8 cellular contexts compared by ENCODE assay signal in the genomic region with DNA sequence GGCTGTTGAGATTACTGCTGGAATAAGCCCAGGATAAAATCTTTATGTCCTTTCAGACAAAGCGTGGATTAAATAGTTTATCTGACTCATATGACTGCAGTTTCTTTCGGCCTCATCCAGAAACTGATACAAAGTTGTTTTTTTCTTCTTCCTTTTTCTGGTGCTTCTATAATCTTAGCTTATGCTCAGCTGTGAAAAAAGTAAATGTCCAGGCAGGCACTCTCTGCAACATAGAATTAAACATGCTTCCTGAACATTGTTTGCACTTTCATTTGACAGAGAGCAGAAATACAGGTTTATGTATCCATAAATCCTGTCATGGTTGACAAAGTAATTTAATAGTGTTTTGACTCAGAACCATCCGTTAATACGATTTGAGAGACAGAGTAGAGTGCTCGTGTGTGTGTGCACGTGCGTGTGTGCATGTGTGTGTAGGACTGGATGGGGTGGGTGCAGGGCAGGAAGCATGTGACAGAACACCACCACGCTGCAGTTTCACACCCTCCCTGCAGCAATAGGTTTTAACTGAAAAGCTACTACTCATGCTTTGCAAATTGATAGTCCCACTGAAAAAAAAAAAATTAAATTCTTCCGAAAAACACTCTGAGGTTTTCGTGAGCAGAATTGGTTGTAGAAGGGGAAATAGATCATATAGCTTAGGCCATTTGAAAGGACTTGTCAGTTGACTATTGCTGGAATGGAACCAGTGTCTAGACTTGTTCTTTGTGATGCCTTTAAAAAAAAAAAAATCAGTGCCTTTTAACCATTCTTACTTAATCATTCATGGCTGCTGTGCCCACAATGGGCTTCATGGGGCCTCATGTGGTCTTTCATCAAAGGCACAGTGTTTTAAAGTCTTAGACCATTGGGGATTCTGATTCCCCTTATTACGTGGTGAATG.
DNase-seq lines count a peak whose midpoint lies in the region; ATAC-seq and TF ChIP-seq lines count a peak whose summit lies in the region.

No MANE protein-coding gene starts in this region.

- H3K27me3 ChIP-seq in CD8-positive, alpha-beta memory T cell (ENCODE audit: insufficient read depth, low read length, poor library complexity, severe bottlenecking): no peaks in the 10 kb centered on the region
- H3K27me3 ChIP-seq in SJCRH30 (no peaks in the 10 kb centered on the region), PC-9 (ENCODE audit: insufficient read depth, low read depth) (no peaks in the 10 kb centered on the region)

- H4K20me1 ChIP-seq in PC-9 (ENCODE audit: insufficient read depth): no peaks in the 10 kb centered on the region

- no peak overlapping the region for H2AFZ ChIP-seq in PC-9

- H3K27ac Mint-ChIP-seq in CD8-positive, alpha-beta memory T cell: peak overlapping the region; percentile 14 to 97 (median 60)
- peak overlapping the region; percentile 90 for H3K27ac Mint-ChIP-seq in memory B cell

- peaks cover 36 to 68% (median 51%) of the 10 kb centered on the region in 3 donors for H3K4me1 Mint-ChIP-seq in CD8-positive, alpha-beta memory T cell
- H3K4me1 Mint-ChIP-seq in memory B cell: peaks cover 30% of the 10 kb centered on the region

- POLR2A ChIA-PET in CD8-positive, alpha-beta memory T cell (lab: Charles Lee): interaction anchor here (1.0 to 1.3 kb wide), 3 partner anchors 17 to 139 kb away, joined by 3 to 4 read pairs (median 3); a partner anchor contains a TSS
- POLR2A ChIA-PET in PC-9 (lab: Charles Lee; ENCODE audit: unreplicated experiment): no interaction called here

- H3K4me3 Mint-ChIP-seq in CD8-positive, alpha-beta memory T cell: peak overlapping the region; percentile 14 to 80 (median 79)
- H3K4me3 Mint-ChIP-seq in memory B cell: peak overlapping the region; percentile 80

- no peaks in the 10 kb centered on the region for H3K36me3 ChIP-seq in CD8-positive, alpha-beta memory T cell (ENCODE audit: insufficient read depth, low read length)
- H3K36me3 ChIP-seq in SJCRH30 (no peaks in the 10 kb centered on the region), PC-9 (ENCODE audit: low read depth) (no peaks in the 10 kb centered on the region)

- no peaks in the 10 kb centered on the region for H3K9me2 ChIP-seq in PC-9 (ENCODE audit: insufficient read depth)

- TF ChIP-seq CTCF in PC-9 (conservative IDR thresholded peaks at IDR 0.05): no peak

- no peaks in the 10 kb centered on the region for H3K9me3 Mint-ChIP-seq in CD8-positive, alpha-beta memory T cell
- H3K9me3 Mint-ChIP-seq in memory B cell: no peaks in the 10 kb centered on the region

- H3K36me3 Mint-ChIP-seq in CD8-positive, alpha-beta memory T cell: peaks cover 0 to 3% (median 2%) of the 10 kb centered on the region in 3 donors
- no peaks in the 10 kb centered on the region for H3K36me3 Mint-ChIP-seq in memory B cell

- H3F3A ChIP-seq in PC-9 (ENCODE audit: insufficient read depth, low read depth): no peaks in the 10 kb centered on the region

- H3K4me3 ChIP-seq in CD8-positive, alpha-beta memory T cell (ENCODE audit: low read length): peak overlapping the region; percentile 42
- H3K4me3 ChIP-seq in SJCRH30 (peak overlapping the region; percentile 21), PC-9 (no peak overlapping the region)

- H3K79me2 ChIP-seq in PC-9 (ENCODE audit: low read depth): no peaks in the 10 kb centered on the region

- DNase-seq in CD8-positive, alpha-beta memory T cell: peak; percentile 11 to 70 (median 40)
- DNase-seq in SJCRH30 (peak in 1 of 2 experiments; percentile 26), anterior cingulate cortex (lab: John Stamatoyannopoulos, UW) (peak in 30 of 58 donors; percentile 2 to 52 (median 26)), memory B cell (ENCODE audit: low spot score in 2 of 2) (peak in 1 of 2 donors; percentile 36), PC-9 (no peak)
- DNase-seq in stimulated activated naive CD8-positive, alpha-beta T cell treated with anti-CD3 and anti-CD28 coated beads, Interleukin-15, Interleukin-2, amounts not matched to agents 100 U/mL and 50 U/mL, for 24 hours: peak; percentile 76

- H3K4me1 ChIP-seq in CD8-positive, alpha-beta memory T cell (ENCODE audit: insufficient read depth, low read length): peaks cover 14% of the 10 kb centered on the region
- peaks cover 19% of the 10 kb centered on the region for H3K4me1 ChIP-seq in SJCRH30
- H3K4me1 ChIP-seq in PC-9 (replicated peaks; ENCODE audit: insufficient read depth): no peaks in the 10 kb centered on the region

- H3K27me3 Mint-ChIP-seq in CD8-positive, alpha-beta memory T cell: no peaks in the 10 kb centered on the region
- H3K27me3 Mint-ChIP-seq in memory B cell: no peaks in the 10 kb centered on the region

- H3K9me3 ChIP-seq in CD8-positive, alpha-beta memory T cell (ENCODE audit: low read length): no peaks in the 10 kb centered on the region
- H3K9me3 ChIP-seq in SJCRH30 (replicated peaks) (no peaks in the 10 kb centered on the region), PC-9 (ENCODE audit: insufficient read depth, low read depth) (no peaks in the 10 kb centered on the region)

- no TSS peak for BruUV-seq in PC-9 (replicated peaks; lab: Mats Ljungman, UMichigan)

- no peak overlapping the region for H3K4me2 ChIP-seq in PC-9

- CTCF ChIA-PET in CD8-positive, alpha-beta memory T cell (lab: Charles Lee): interaction anchor here (1.9 kb wide), 1 partner anchor 139 kb away, joined by 5 read pairs; a partner anchor contains a TSS
- CTCF ChIA-PET in PC-9 (lab: Charles Lee): no interaction called here

- intact Hi-C loops in PC-9 (cut with micrococcal nuclease; ENCODE audit: unreplicated experiment): no loop called here

- ATAC-seq in GM19463 (IDR thresholded peaks at IDR 0.05; ENCODE audit: unreplicated experiment) (peak; percentile 91), HG03571 (IDR thresholded peaks at IDR 0.05; ENCODE audit: unreplicated experiment) (peak; percentile 88), memory B cell (ENCODE audit: low read depth) (peak; percentile 89)
- peak; percentile 90 for ATAC-seq in stimulated activated naive CD8-positive, alpha-beta T cell treated with anti-CD3 and anti-CD28 coated beads, Interleukin-15, Interleukin-2, amounts not matched to agents 100 U/mL and 50 U/mL, for 24 hours

- no peak overlapping the region for H3K27ac ChIP-seq in CD8-positive, alpha-beta memory T cell (ENCODE audit: low read depth, low read length)
- H3K27ac ChIP-seq in SJCRH30 (no peak overlapping the region), PC-9 (no peak overlapping the region)

Comparison
In these comparisons a context has a peak if more than half of its experiments do, and no peak if none do; other contexts are left out.
1. DNase-seq: peak in CD8-positive, alpha-beta memory T cell (5 of 5), anterior cingulate cortex (30 of 58) and stimulated activated naive CD8-positive, alpha-beta T cell treated with anti-CD3 and anti-CD28 coated beads, Interleukin-15, Interleukin-2, amounts not matched to agents 100 U/mL and 50 U/mL, for 24 hours (single experiment); none in PC-9 (0 of 2).
2. Peak in every context shown above with its lines, with median percentiles within 50 percentile points of each other: ATAC-seq.